Comparison of ENCODE assay signal across 10 cellular contexts in genomic region chr10:62853710-62854109, GRCh38. TPM values are rescaled to one million over a fixed set of nuclear protein-coding genes. Genes with fewer than 3 reads are reported as not detected.
DNase-seq lines count a peak whose midpoint lies in the region; TF ChIP-seq lines count a peak whose summit lies in the region.
"Had no signal": no experiment of that assay in that cellular context is flagged by ENCODE, and none has a peak within 500 bp of the region (broad histone marks: within the 10 kb centered on the region; RNA-seq: fewer than 3 reads in every experiment).

No MANE protein-coding gene starts in this region.

- H2BK15ac ChIP-seq in neuronal stem cell (ENCODE audit: low read length): no peak overlapping the region

- no peak overlapping the region for H2BK5ac ChIP-seq in neuronal stem cell (ENCODE audit: low read length)

- no peaks in the 10 kb centered on the region for H3K4me1 ChIP-seq in neuronal stem cell (ENCODE audit: control insufficient read depth in 2 of 2, insufficient read depth in 1 of 2, low read depth in 1 of 2, low read length in 2 of 2)
- H3K4me1 ChIP-seq: pancreas had no signal

- H3K4me3 ChIP-seq in neuronal stem cell (ENCODE audit: low read length in 2 of 2): no peak overlapping the region
- H3K4me3 ChIP-seq: pancreas had no signal

- no peak overlapping the region for H3K4me2 ChIP-seq in neuronal stem cell (ENCODE audit: insufficient read depth, low read length, poor library complexity, severe bottlenecking)

- TF ChIP-seq CTCF in GM10266 (IDR thresholded peaks at IDR 0.05; ENCODE audit: control insufficient read depth, insufficient read depth, low read depth, missing control alignments): no peak

- no peaks in the 10 kb centered on the region for H3K9me3 ChIP-seq in neuronal stem cell (replicated peaks in 1 of 2; ENCODE audit: control insufficient read depth in 2 of 2, insufficient read depth in 1 of 2, low read depth in 1 of 2, low read length in 2 of 2)
- H3K9me3 ChIP-seq: pancreas had no signal

- no peak overlapping the region for H3K4ac ChIP-seq in neuronal stem cell (ENCODE audit: low read length)

- no peak overlapping the region for H2AK5ac ChIP-seq in neuronal stem cell (ENCODE audit: low read depth, low read length)

- H3K18ac ChIP-seq in neuronal stem cell (ENCODE audit: low read length): no peak overlapping the region

- no peak overlapping the region for H2BK120ac ChIP-seq in neuronal stem cell (ENCODE audit: low read depth, low read length)

- no peak overlapping the region for H3K27ac ChIP-seq in neuronal stem cell (replicated peaks; ENCODE audit: low read length)
- H3K27ac ChIP-seq: 22Rv1, pancreas had no signal

- no peaks in the 10 kb centered on the region for H3K27me3 ChIP-seq in neuronal stem cell (ENCODE audit: control insufficient read depth in 3 of 3, insufficient read depth in 3 of 3, low read depth in 1 of 3, low read length in 3 of 3)
- H3K27me3 ChIP-seq: pancreas had no signal

- no peaks in the 10 kb centered on the region for H3K36me3 ChIP-seq in neuronal stem cell (replicated peaks in 1 of 2; ENCODE audit: control insufficient read depth in 2 of 2, insufficient read depth in 2 of 2, low read length in 2 of 2)
- H3K36me3 ChIP-seq: pancreas had no signal

- H3K14ac ChIP-seq in neuronal stem cell (ENCODE audit: low read length): no peak overlapping the region

- H2AFZ ChIP-seq in neuronal stem cell (ENCODE audit: low read length): no peak overlapping the region

- DNase-seq in NK-92 treated with Interleukin-12 subunit alpha and Interleukin-12 subunit beta, amount 100 ng/mL, for 24 hours (lab: John Stamatoyannopoulos, UW): peak; percentile 41
- DNase-seq in NK-92 (lab: John Stamatoyannopoulos, UW; ENCODE audit: unreplicated experiment) (no peak), HT1080 (ENCODE audit: low read depth) (peak; percentile 91), T1000 (lab: John Stamatoyannopoulos, UW) (no peak), neuronal stem cell (ENCODE audit: low spot score) (no peak), GM10266 (ENCODE audit: extremely low spot score) (no peak)
- peak; percentile 83 for DNase-seq in activated CD8-positive, alpha-beta memory T cell treated with anti-CD3 and anti-CD28 coated beads, Interleukin-2, amount 50 U/mL, for 48 hours
- DNase-seq in stimulated activated CD8-positive, alpha-beta memory T cell treated with anti-CD3 and anti-CD28 coated beads, Interleukin-4, amount 100 ng/mL, for 24 hours (ENCODE audit: low read depth): peak; percentile 42
- DNase-seq: pancreas had no signal

- no CpG with 5 or more reads among the region's 5 CpGs for WGBS in neuronal stem cell (ENCODE audit: extremely low coverage in 2 of 2, insufficient read length in 2 of 2, insufficient replicate concordance in 1 of 2), 2 donors

- H3K9ac ChIP-seq in neuronal stem cell (ENCODE audit: low read depth, low read length, poor library complexity): no peak overlapping the region

- H2BK12ac ChIP-seq in neuronal stem cell (ENCODE audit: low read length): no peak overlapping the region

- no peak overlapping the region for H4K8ac ChIP-seq in neuronal stem cell (ENCODE audit: low read depth, low read length)

- H3K79me1 ChIP-seq in neuronal stem cell (ENCODE audit: low read depth, low read length): no peaks in the 10 kb centered on the region

- H4K91ac ChIP-seq in neuronal stem cell (ENCODE audit: low read depth, low read length, poor library complexity): no peak overlapping the region

- H3K23ac ChIP-seq in neuronal stem cell (ENCODE audit: low read depth, low read length, poor library complexity): no peak overlapping the region

RNA-seq across cellular contexts. Expression of gene EGR2, which starts 37.5 kb away (rescaled TPM):
- total RNA-seq in HT1080 (2014; rRNA removed; shearing (Covaris generic)): not detected in 2 replicates
- 0.02 and 0.03 TPM in 2 replicates for polyA plus RNA-seq in HT1080 (2015; cell fraction: cytosol; rRNA removed)
- polyA plus RNA-seq in HT1080 (2015; cell fraction: nucleus; rRNA removed): 0.06 TPM in 1 of 2 replicates, not detected in the other
- polyA plus RNA-seq in neuronal stem cell (2013, experiment 1 of 2): 0.86 TPM
- polyA plus RNA-seq in neuronal stem cell (2013, experiment 2 of 2): 0.73 TPM

RNA-seq across cellular contexts. Expression of gene ADO, which starts 49.2 kb away (rescaled TPM):
- total RNA-seq in HT1080 (2014; rRNA removed; shearing (Covaris generic)): 33.2 and 38.4 TPM in 2 replicates
- polyA plus RNA-seq in HT1080 (2015; cell fraction: cytosol; rRNA removed): 26.5 and 28.3 TPM in 2 replicates
- 18.6 and 20.4 TPM in 2 replicates for polyA plus RNA-seq in HT1080 (2015; cell fraction: nucleus; rRNA removed)
- 20.4 TPM for polyA plus RNA-seq in neuronal stem cell (2013, experiment 1 of 2)
- polyA plus RNA-seq in neuronal stem cell (2013, experiment 2 of 2): 21.1 TPM

Comparison
In these comparisons a context has a peak if more than half of its experiments do, and no peak if none do; other contexts are left out.
1. DNase-seq: peak in NK-92 treated with Interleukin-12 subunit alpha and Interleukin-12 subunit beta, amount 100 ng/mL, for 24 hours (single experiment), HT1080 (single experiment), activated CD8-positive, alpha-beta memory T cell treated with anti-CD3 and anti-CD28 coated beads, Interleukin-2, amount 50 U/mL, for 48 hours (single experiment) and stimulated activated CD8-positive, alpha-beta memory T cell treated with anti-CD3 and anti-CD28 coated beads, Interleukin-4, amount 100 ng/mL, for 24 hours (single experiment); none in NK-92 (single experiment), T1000 (single experiment), neuronal stem cell (single experiment) and GM10266 (single experiment).